In genomic region chr20:37081717-37082289, GRCh38 we compare ENCODE assay signal across 10 cellular contexts. TPM values are rescaled to one million over a fixed set of nuclear protein-coding genes. Genes with fewer than 3 reads are reported as not detected.
A peak's percentile ranks its signal among the peaks of the same experiment; 100 is the strongest.
DNase-seq lines count a peak whose midpoint lies in the region; ATAC-seq, FAIRE-seq and TF ChIP-seq lines count a peak whose summit lies in the region.
"Had no signal": no experiment of that assay in that cellular context is flagged by ENCODE, and none has a peak within 500 bp of the region (broad histone marks: within the 10 kb centered on the region; RNA-seq: fewer than 3 reads in every experiment).

No MANE protein-coding gene starts in this region.

- H3K9me3 ChIP-seq in DOHH2 (ENCODE audit: control insufficient read depth, insufficient read depth, low read length) = no peaks in the 10 kb centered on the region
- H3K9me3 ChIP-seq in GM12878 (replicated peaks; ENCODE audit: control insufficient read depth, insufficient read depth, low read length) = no peaks in the 10 kb centered on the region
- H3K9me3 ChIP-seq in naive thymus-derived CD4-positive, alpha-beta T cell (ENCODE audit: control insufficient read depth in 2 of 3, low read length in 3 of 3) = no peaks in the 10 kb centered on the region

- H3K9me3 Mint-ChIP-seq in naive thymus-derived CD4-positive, alpha-beta T cell = peaks cover 0 to 3% (median 0%) of the 10 kb centered on the region in 11 donors
- no peaks in the 10 kb centered on the region for H3K9me3 Mint-ChIP-seq in activated CD8-positive, alpha-beta memory T cell treated with anti-CD3 and anti-CD28 coated beads, Interleukin-2, amount 10 ng/mL, durations not matched to agents 7 days and 5 days (ENCODE audit: low read depth)
- H3K9me3 Mint-ChIP-seq: stimulated activated naive CD8-positive, alpha-beta T cell treated with anti-CD3 and anti-CD28 coated beads, Interleukin-15, Interleukin-2, amounts not matched to agents 100 ng/mL and 50 ng/mL, for 24 hours had no signal

- no peak for TF ChIP-seq POLR2A in NB4 (IDR thresholded peaks at IDR 0.05; ENCODE audit: extremely low read depth, insufficient read length)
- no peak for TF ChIP-seq POLR2A in GM12878 (IDR thresholded peaks at IDR 0.05; ENCODE audit: low read depth, low read length)

- H3K9ac ChIP-seq in GM12878 (ENCODE audit: control insufficient read depth, insufficient read depth, low read length) = no peak overlapping the region

- H4K20me1 ChIP-seq in DOHH2 (ENCODE audit: control insufficient read depth, insufficient read depth, low read depth, low read length) = no peaks in the 10 kb centered on the region
- no peaks in the 10 kb centered on the region for H4K20me1 ChIP-seq in GM12878 (ENCODE audit: control insufficient read depth, insufficient read depth)

- H3F3A ChIP-seq in DOHH2 (ENCODE audit: control insufficient read depth, insufficient read depth) = 0 out of 2 replicates have a peak, but pooled peaks cover 8% of the 10 kb centered on the region

- TF ChIP-seq RAD21 in GM12878 (IDR thresholded peaks at IDR 0.05; ENCODE audit: insufficient read depth, low read depth, low read length) = peak; percentile 56

- DNase-seq in NB4 (ENCODE audit: low read depth) (peak; percentile 34), GM12878 (ENCODE audit: low read depth, low spot score) (no peak), mesenteric fat pad (ENCODE audit: low spot score) (no peak), NK-92 (lab: John Stamatoyannopoulos, UW; ENCODE audit: unreplicated experiment) (no peak)
- DNase-seq in naive thymus-derived CD4-positive, alpha-beta T cell = peak in 7 of 9 donors; percentile 21 to 64 (median 54)
- no peak for DNase-seq in activated CD8-positive, alpha-beta memory T cell treated with anti-CD3 and anti-CD28 coated beads, Interleukin-2, amount 10 ng/mL, durations not matched to agents 7 days and 5 days

- H3K4me3 Mint-ChIP-seq in naive thymus-derived CD4-positive, alpha-beta T cell = peak overlapping the region in 3 of 10 donors; percentile 5 to 42 (median 17)
- no peak overlapping the region for H3K4me3 Mint-ChIP-seq in activated CD8-positive, alpha-beta memory T cell treated with anti-CD3 and anti-CD28 coated beads, Interleukin-2, amount 10 ng/mL, durations not matched to agents 7 days and 5 days
- H3K4me3 Mint-ChIP-seq: stimulated activated naive CD8-positive, alpha-beta T cell treated with anti-CD3 and anti-CD28 coated beads, Interleukin-15, Interleukin-2, amounts not matched to agents 100 ng/mL and 50 ng/mL, for 24 hours had no signal

- WGBS in GM12878 (ENCODE audit: insufficient coverage, insufficient replicate concordance, low lambda C conversion rate, missing lambda C conversion rate) = 61% methylated on average over 5 of the region's 5 CpGs

- SMC1A ChIA-PET in GM12878 (lab: Charles Lee; ENCODE audit: uncharacterized antibody, unreplicated experiment) = interaction anchor here (0.6 to 2.1 kb wide), 6 partner anchors 10 to 995 kb away, joined by 3 to 19 read pairs (median 4); no protein-coding TSS in a partner anchor

- RAD21 ChIA-PET in GM12878 (lab: Charles Lee; ENCODE audit: unreplicated experiment) = interaction anchor here (1.6 kb wide), 1 partner anchor 73 kb away, joined by 9 read pairs; no protein-coding TSS in a partner anchor

- no peaks in the 10 kb centered on the region for H3K27me3 ChIP-seq in DOHH2 (ENCODE audit: control insufficient read depth, low read length)
- H3K27me3 ChIP-seq in GM12878 (replicated peaks in 1 of 2; ENCODE audit: control insufficient read depth in 2 of 2, insufficient read depth in 2 of 2, low read length in 1 of 2) = no peaks in the 10 kb centered on the region
- H3K27me3 ChIP-seq in naive thymus-derived CD4-positive, alpha-beta T cell (ENCODE audit: control insufficient read depth in 2 of 2, insufficient read depth in 2 of 2, low read length in 2 of 2) = no peaks in the 10 kb centered on the region

- BruUV-seq in GM12878 (replicated peaks; lab: Mats Ljungman, UMichigan) = no TSS peak

- no peaks in the 10 kb centered on the region for H3K9me2 ChIP-seq in DOHH2 (replicated peaks; ENCODE audit: control insufficient read depth, low read length)

- H3K79me2 ChIP-seq in DOHH2 (ENCODE audit: control insufficient read depth, low read length) (peaks cover 95% of the 10 kb centered on the region), GM12878 (ENCODE audit: control insufficient read depth, insufficient read depth, low read length) (peaks cover 11% of the 10 kb centered on the region)

- H3K4me1 ChIP-seq in DOHH2 (ENCODE audit: control insufficient read depth, low read length) (peaks cover 47% of the 10 kb centered on the region), GM12878 (ENCODE audit: control insufficient read depth, insufficient read depth, low read length) (no peaks in the 10 kb centered on the region)
- peaks cover 12% of the 10 kb centered on the region in 2 donors for H3K4me1 ChIP-seq in naive thymus-derived CD4-positive, alpha-beta T cell (ENCODE audit: control insufficient read depth in 2 of 2, insufficient read depth in 2 of 2, low read length in 2 of 2)

- FAIRE-seq in GM12878 (lab: Jason Lieb, UNC) = peak; percentile 81

- H3K4me2 ChIP-seq in DOHH2 (ENCODE audit: low read length) = no peak overlapping the region
- H3K4me2 ChIP-seq in GM12878 (ENCODE audit: control insufficient read depth, insufficient read depth) = no peak overlapping the region

- CTCF ChIA-PET in GM12878 (lab: Yijun Ruan, JAX) = interaction anchor here (0.8 to 5.3 kb wide), 7 partner anchors 17 to 76 kb away, joined by 3 to 31 read pairs (median 4); no protein-coding TSS in a partner anchor
- CTCF ChIA-PET in naive thymus-derived CD4-positive, alpha-beta T cell (lab: Charles Lee) = interaction anchor here (0.6 to 5.6 kb wide), 18 partner anchors 9 to 163 kb away, joined by 3 to 113 read pairs (median 4); partner anchors contain the start of genes MROH8, RBL1 and RPN2
- CTCF ChIA-PET in activated CD8-positive, alpha-beta memory T cell treated with anti-CD3 and anti-CD28 coated beads, Interleukin-2, amount 10 ng/mL, durations not matched to agents 7 days and 5 days (lab: Charles Lee) = interaction anchor here (0.9 to 2.3 kb wide), 4 partner anchors 8 to 77 kb away, joined by 3 to 10 read pairs (median 3); no protein-coding TSS in a partner anchor

- POLR2A ChIA-PET in GM12878 (lab: Charles Lee) = interaction anchor here (0.6 to 1.6 kb wide), 2 partner anchors 11 to 16 kb away, joined by 5 to 10 read pairs; no protein-coding TSS in a partner anchor
- POLR2A ChIA-PET in naive thymus-derived CD4-positive, alpha-beta T cell (lab: Charles Lee) = interaction anchor here (0.6 to 3.7 kb wide), 9 partner anchors 14 to 163 kb away, joined by 3 to 22 read pairs (median 3); partner anchors contain the start of gene RBL1

- H3K4me1 Mint-ChIP-seq in naive thymus-derived CD4-positive, alpha-beta T cell = peaks cover 2 to 37% (median 29%) of the 10 kb centered on the region in 7 donors
- peaks cover 25% of the 10 kb centered on the region for H3K4me1 Mint-ChIP-seq in activated CD8-positive, alpha-beta memory T cell treated with anti-CD3 and anti-CD28 coated beads, Interleukin-2, amount 10 ng/mL, durations not matched to agents 7 days and 5 days

- H2AFZ ChIP-seq in GM12878 (ENCODE audit: control insufficient read depth, low read depth, low read length) = no peak overlapping the region

- H3K27ac ChIP-seq in DOHH2 (ENCODE audit: low read depth, low read length) (no peak overlapping the region), GM12878 (ENCODE audit: control insufficient read depth, insufficient read depth) (no peak overlapping the region)
- H3K27ac ChIP-seq in naive thymus-derived CD4-positive, alpha-beta T cell (ENCODE audit: low read depth, low read length) = no peak overlapping the region
- H3K27ac ChIP-seq: SK-N-MC had no signal

- no peaks in the 10 kb centered on the region for H3K27me3 Mint-ChIP-seq in naive thymus-derived CD4-positive, alpha-beta T cell
- H3K27me3 Mint-ChIP-seq in activated CD8-positive, alpha-beta memory T cell treated with anti-CD3 and anti-CD28 coated beads, Interleukin-2, amount 10 ng/mL, durations not matched to agents 7 days and 5 days = no peaks in the 10 kb centered on the region
- H3K27me3 Mint-ChIP-seq: stimulated activated naive CD8-positive, alpha-beta T cell treated with anti-CD3 and anti-CD28 coated beads, Interleukin-15, Interleukin-2, amounts not matched to agents 100 ng/mL and 50 ng/mL, for 24 hours had no signal

- peak overlapping the region; percentile 62 to 89 (median 82) for H3K27ac Mint-ChIP-seq in naive thymus-derived CD4-positive, alpha-beta T cell
- no peak overlapping the region for H3K27ac Mint-ChIP-seq in activated CD8-positive, alpha-beta memory T cell treated with anti-CD3 and anti-CD28 coated beads, Interleukin-2, amount 10 ng/mL, durations not matched to agents 7 days and 5 days
- H3K27ac Mint-ChIP-seq: stimulated activated naive CD8-positive, alpha-beta T cell treated with anti-CD3 and anti-CD28 coated beads, Interleukin-15, Interleukin-2, amounts not matched to agents 100 ng/mL and 50 ng/mL, for 24 hours had no signal

- peaks cover 91% of the 10 kb centered on the region for H3K36me3 ChIP-seq in DOHH2 (ENCODE audit: control insufficient read depth, low read length)
- peaks cover 3 to 14% of the 10 kb centered on the region in 2 experiments; a peak in 3 of 4 replicates for H3K36me3 ChIP-seq in GM12878 (ENCODE audit: control insufficient read depth in 2 of 2, insufficient read depth in 2 of 2, low read length in 1 of 2)
- peaks cover 0 to 11% (median 0%) of the 10 kb centered on the region in 3 experiments for H3K36me3 ChIP-seq in naive thymus-derived CD4-positive, alpha-beta T cell (ENCODE audit: control insufficient read depth in 2 of 3, insufficient read depth in 3 of 3, low read length in 3 of 3)

- TF ChIP-seq CTCF in DOHH2 (IDR thresholded peaks at IDR 0.05; ENCODE audit: low read depth, low read length, poor library complexity, severe bottlenecking) (peak; percentile 77), NB4 (IDR thresholded peaks at IDR 0.05; ENCODE audit: low read depth, low read length) (peak; percentile 53), GM12878 (IDR thresholded peaks at IDR 0.05 in 2 of 3, conservative IDR thresholded peaks at IDR 0.05 in 1 of 3; ENCODE audit: control insufficient read depth in 2 of 3, extremely low read depth in 1 of 3, insufficient read depth in 1 of 3, low read depth in 3 of 3, low read length in 3 of 3) (peak; percentile 43 to 65 (median 65))

- H3K4me3 ChIP-seq in DOHH2 (ENCODE audit: low read length) (no peak overlapping the region), NB4 (ENCODE audit: low read depth, low read length) (no peak overlapping the region), GM12878 (no peak overlapping the region)
- no peak overlapping the region for H3K4me3 ChIP-seq in naive thymus-derived CD4-positive, alpha-beta T cell (ENCODE audit: low read length)
- H3K4me3 ChIP-seq: SK-N-MC had no signal

- TF ChIP-seq EP300 in GM12878 (IDR thresholded peaks at IDR 0.05; ENCODE audit: borderline replicate concordance in 1 of 2, control insufficient read depth in 1 of 2, low read depth in 2 of 2, low read length in 2 of 2) = no peak

- ATAC-seq in GM12878 (peak; percentile 78), HG03135 (IDR thresholded peaks at IDR 0.05; ENCODE audit: unreplicated experiment) (no peak)
- peak; percentile 61 for ATAC-seq in naive thymus-derived CD4-positive, alpha-beta T cell
- ATAC-seq in activated CD8-positive, alpha-beta memory T cell treated with anti-CD3 and anti-CD28 coated beads, Interleukin-2, amount 10 ng/mL, durations not matched to agents 7 days and 5 days = no peak

- intact Hi-C loops in GM12878 (cut with micrococcal nuclease; ENCODE audit: unreplicated experiment) = loop anchor here (5.0 kb wide), 1 partner anchor 75 kb away; no protein-coding TSS in a partner anchor
- intact Hi-C loops in naive thymus-derived CD4-positive, alpha-beta T cell (cut with micrococcal nuclease) = loop anchor here (1.0 to 5.0 kb wide), 6 partner anchors 11 to 450 kb away; partner anchors contain the start of gene SAMHD1 (in 1 of the 2)

- in situ Hi-C loops in GM12878 (cut with MboI) = no loop called here

- H3K36me3 Mint-ChIP-seq in naive thymus-derived CD4-positive, alpha-beta T cell = peaks cover 0 to 36% (median 17%) of the 10 kb centered on the region in 5 donors
- peaks cover 50% of the 10 kb centered on the region for H3K36me3 Mint-ChIP-seq in activated CD8-positive, alpha-beta memory T cell treated with anti-CD3 and anti-CD28 coated beads, Interleukin-2, amount 10 ng/mL, durations not matched to agents 7 days and 5 days

RNA-seq across cellular contexts. Expression of gene RBL1, which starts 14.0 kb away (rescaled TPM):
- 63.5 and 68.4 TPM in 2 replicates for total RNA-seq in GM12878 (2013; cell fraction: nucleolus; rRNA removed)
- total RNA-seq in GM12878 (2014; rRNA removed) (38.2 and 51.1 TPM in 2 replicates), GM12878 (2014; rRNA removed; fragmentation: Illumina TruSeq; extraction: Trizol) (26.7 and 27.9 TPM in 2 replicates), GM12878 (2021) (23.8 and 28.1 TPM in 2 replicates), mesenteric fat pad (5.3 TPM)
- polyA plus RNA-seq in GM12878 (2011; ENCODE audit: low read depth) = 3.6 TPM
- polyA plus RNA-seq in GM12878 (2011; rRNA removed) (14.6 and 19.4 TPM in 2 replicates), GM12878 (2014; fragmentation: Illumina TruSeq; extraction: Trizol) (24.6 and 36.3 TPM in 2 replicates), GM12878 (2014; fragmentation: Nextera tagmentation; extraction: Ambion mirVana) (1 to 10 TPM; 4.5 to 4.9 TPM), GM12878 (2014; rRNA removed) (14.7 and 17.5 TPM in 2 replicates), GM12878 (2016; fragmentation: Nextera tagmentation; extraction: Ambion mirVana) (10 to 100 TPM; 25.1 to 25.5 TPM)
- 6.5 and 8.5 TPM in 2 replicates for polyA plus RNA-seq in GM12878 (2011; cell fraction: cytosol; rRNA removed)
- 8.9 and 12.4 TPM in 2 replicates for polyA plus RNA-seq in GM12878 (2011; cell fraction: nucleus; rRNA removed)
- 5.6 and 6.5 TPM in 2 replicates for polyA plus RNA-seq in GM12878 (2012)
- polyA minus RNA-seq in GM12878 (2011; rRNA and poly(A)+ RNA removed) = 11.2 and 19.2 TPM in 2 replicates
- 7.8 and 10.7 TPM in 2 replicates for polyA minus RNA-seq in GM12878 (2011; cell fraction: cytosol; rRNA and poly(A)+ RNA removed)
- polyA minus RNA-seq in GM12878 (2011; cell fraction: nucleus; rRNA and poly(A)+ RNA removed) = 29.3 and 56.2 TPM in 2 replicates
- 10 to 100 TPM; 27.4 to 51.2 (median 30.6) TPM for total RNA-seq in naive thymus-derived CD4-positive, alpha-beta T cell
- polyA plus RNA-seq in naive thymus-derived CD4-positive, alpha-beta T cell = 10 to 100 TPM in 1 of 2 donors, 1 to 10 TPM in 1; 10.0 to 13.0 TPM
- 10 to 100 TPM; 46.2 to 67.3 TPM for total RNA-seq in activated CD8-positive, alpha-beta memory T cell treated with anti-CD3 and anti-CD28 coated beads, Interleukin-2, amount 10 ng/mL, durations not matched to agents 7 days and 5 days

Comparison
In these comparisons a context has a peak if more than half of its experiments do, and no peak if none do; other contexts are left out.
1. DNase-seq: peak in NB4 (single experiment) and naive thymus-derived CD4-positive, alpha-beta T cell (7 of 9); none in GM12878 (single experiment), mesenteric fat pad (single experiment), NK-92 (single experiment) and activated CD8-positive, alpha-beta memory T cell treated with anti-CD3 and anti-CD28 coated beads, Interleukin-2, amount 10 ng/mL, durations not matched to agents 7 days and 5 days (single experiment).
2. ATAC-seq: peak in GM12878 (single experiment) and naive thymus-derived CD4-positive, alpha-beta T cell (single experiment); none in HG03135 (single experiment) and activated CD8-positive, alpha-beta memory T cell treated with anti-CD3 and anti-CD28 coated beads, Interleukin-2, amount 10 ng/mL, durations not matched to agents 7 days and 5 days (single experiment).
3. Peak in every context shown above with its lines, with median percentiles within 50 percentile points of each other: CTCF ChIP-seq.